ENCODE assay signal across 26 cellular contexts in genomic region chr3:9278498-9278897, GRCh38.
"Had no signal": no experiment of that assay in that cellular context is flagged by ENCODE, and none has a peak within 500 bp of the region (broad histone marks: within the 10 kb centered on the region; RNA-seq: fewer than 3 reads in every experiment).

No MANE protein-coding gene starts in this region.

- H3K9me3 Mint-ChIP-seq: activated B cell treated with CpG ODN at 0.5 μM for 24 hours; activated T-cell treated with anti-CD3 and anti-CD28 coated beads, Interleukin-2, amount 50 U/mL, for 72 hours; effector memory CD8-positive, alpha-beta T cell; neural crest cell; T-helper 1 cell treated with Interleukin-12 subunit alpha and Interleukin-12 subunit beta and Interleukin-4 antibody, amounts not matched to agents 30 μg/mL and 1 μg/mL, for 36 hours had no signal

- H3K36me3 Mint-ChIP-seq: activated naive CD4-positive, alpha-beta T cell treated with anti-CD3 and anti-CD28 coated beads, Interleukin-2, amount 10 ng/mL, durations not matched to agents 7 days and 5 days had no signal

- H3K9me3 ChIP-seq: body of pancreas, esophagus muscularis mucosa, gastroesophageal sphincter, lower lobe of right lung, thyroid gland, upper lobe of right lung had no signal

- H3K4me1 ChIP-seq: body of pancreas, gastroesophageal sphincter, lower lobe of right lung, spleen, upper lobe of right lung had no signal

- ATAC-seq: body of pancreas; effector memory CD8-positive, alpha-beta T cell; gastroesophageal sphincter; left colon; lower lobe of right lung; naive thymus-derived CD4-positive, alpha-beta T cell; stimulated activated naive CD8-positive, alpha-beta T cell treated with anti-CD3 and anti-CD28 coated beads, Interleukin-15, Interleukin-2, amounts not matched to agents 100 U/mL and 50 U/mL, for 24 hours; upper lobe of right lung had no signal

- H3K36me3 ChIP-seq: esophagus muscularis mucosa, gastroesophageal sphincter, lower lobe of right lung, spleen, thyroid gland, upper lobe of right lung had no signal

- H3K4me3 ChIP-seq: body of pancreas, esophagus muscularis mucosa, gastroesophageal sphincter, lower lobe of right lung, spleen, thyroid gland, upper lobe of right lung had no signal

- H3K27me3 ChIP-seq: body of pancreas, esophagus muscularis mucosa, gastroesophageal sphincter, spleen, thyroid gland, upper lobe of right lung had no signal

- FAIRE-seq: colon had no signal

- H3K27ac Mint-ChIP-seq: activated B cell treated with CpG ODN at 0.5 μM for 24 hours; activated CD4-positive, alpha-beta memory T cell treated with anti-CD3 and anti-CD28 coated beads for 36 hours; activated naive CD4-positive, alpha-beta T cell treated with anti-CD3 and anti-CD28 coated beads, Interleukin-2, amount 10 ng/mL, durations not matched to agents 7 days and 5 days; activated T-cell treated with anti-CD3 and anti-CD28 coated beads, Interleukin-2, amount 50 U/mL, for 72 hours; effector memory CD8-positive, alpha-beta T cell; naive thymus-derived CD4-positive, alpha-beta T cell; progenitor cell of endocrine pancreas; T-helper 1 cell treated with Interleukin-12 subunit alpha and Interleukin-12 subunit beta and Interleukin-4 antibody, amounts not matched to agents 30 μg/mL and 1 μg/mL, for 36 hours had no signal

- DNase-seq: activated B cell treated with CpG ODN at 0.5 μM for 24 hours; activated CD4-positive, alpha-beta memory T cell treated with anti-CD3 and anti-CD28 coated beads for 36 hours; activated CD4-positive, alpha-beta T cell treated with anti-CD3 and anti-CD28 coated beads for 4 hours; activated effector memory CD4-positive, alpha-beta T cell treated with anti-CD3 and anti-CD28 coated beads, Interleukin-2, amount 50 U/mL, for 16 hours; activated naive CD4-positive, alpha-beta T cell treated with anti-CD3 and anti-CD28 coated beads, Interleukin-2, amount 10 ng/mL, durations not matched to agents 7 days and 5 days; activated T-cell treated with anti-CD3 and anti-CD28 coated beads, Interleukin-2, amount 50 U/mL, for 72 hours; anterior cingulate cortex; body of pancreas; effector memory CD8-positive, alpha-beta T cell; islet precursor cell; left colon; lower lobe of right lung; naive thymus-derived CD4-positive, alpha-beta T cell; spleen; stimulated activated CD4-positive, alpha-beta T cell treated with anti-CD3 and anti-CD28 coated beads, Interleukin-4, amount 100 ng/mL, for 1 hour; stimulated activated naive CD8-positive, alpha-beta T cell treated with anti-CD3 and anti-CD28 coated beads, Interleukin-15, Interleukin-2, amounts not matched to agents 100 U/mL and 50 U/mL, for 24 hours; substantia nigra; T1000; thyroid gland; upper lobe of right lung had no signal

- H3K27ac ChIP-seq: body of pancreas, esophagus muscularis mucosa, gastroesophageal sphincter, lower lobe of right lung, spleen, thyroid gland, upper lobe of right lung had no signal
